ENCODE assay signal across 9 cellular contexts in genomic region chr15:40595219-40595618, GRCh38. TPM values are rescaled to one million over a fixed set of nuclear protein-coding genes. Genes with fewer than 3 reads are reported as not detected.
DNase-seq lines count a peak whose midpoint lies in the region; ATAC-seq and TF ChIP-seq lines count a peak whose summit lies in the region.
"Had no signal": no experiment of that assay in that cellular context is flagged by ENCODE, and none has a peak within 500 bp of the region (broad histone marks: within the 10 kb centered on the region; RNA-seq: fewer than 3 reads in every experiment).

No MANE protein-coding gene starts in this region.

- H3K4me1 ChIP-seq in HUES48 (ENCODE audit: control insufficient read depth, insufficient read depth, low read length), result peaks cover 4% of the 10 kb centered on the region; the same call in 1 of the 2 replicates

- no peaks in the 10 kb centered on the region for H3K36me3 Mint-ChIP-seq in memory B cell

- no peaks in the 10 kb centered on the region for H3K9me3 ChIP-seq in HUES48 (ENCODE audit: control insufficient read depth, insufficient read depth, low read length)

- ATAC-seq in memory B cell (ENCODE audit: low read depth) (no peak), GM19328 (IDR thresholded peaks at IDR 0.05; ENCODE audit: unreplicated experiment) (no peak), GM19397 (IDR thresholded peaks at IDR 0.05; ENCODE audit: unreplicated experiment) (no peak)

- H3K27ac Mint-ChIP-seq in memory B cell, result no peak overlapping the region

- peak overlapping the region; percentile 98 for H3K4me3 Mint-ChIP-seq in memory B cell

- H3K27me3 ChIP-seq in HUES48 (ENCODE audit: control insufficient read depth, insufficient read depth, low read length), result no peaks in the 10 kb centered on the region

- TF ChIP-seq CTCF in AG10803 (conservative IDR thresholded peaks at IDR 0.05; ENCODE audit: low read length) (no peak), astrocyte of the spinal cord (IDR thresholded peaks at IDR 0.05; ENCODE audit: low read depth, low read length) (no peak)

- H3K4me3 ChIP-seq in AG10803 (ENCODE audit: low read length) (peak overlapping the region; percentile 89), HUES48 (ENCODE audit: low read depth, low read length) (peak overlapping the region; percentile 95), astrocyte of the spinal cord (ENCODE audit: low read depth, low read length) (peak overlapping the region; percentile 95)

- no peak overlapping the region for H3K27ac ChIP-seq in HUES48 (ENCODE audit: low read depth, low read length)

- H3K36me3 ChIP-seq in HUES48 (ENCODE audit: control insufficient read depth, insufficient read depth, low read length), result no peaks in the 10 kb centered on the region

- no peaks in the 10 kb centered on the region for H3K9me3 Mint-ChIP-seq in memory B cell

- H3K4me1 Mint-ChIP-seq in memory B cell, result peaks cover 9% of the 10 kb centered on the region

- DNase-seq in AG10803 (ENCODE audit: low read depth) (no peak), astrocyte of the spinal cord (ENCODE audit: low read depth, low spot score) (peak; percentile 7), memory B cell (ENCODE audit: low spot score in 2 of 2) (no peak), H4 (ENCODE audit: low spot score) (no peak), EL (no peak)
- DNase-seq: NCI-H510A had no signal

- peak overlapping the region; percentile 97; the same call in 1 of the 2 replicates for H3K9ac ChIP-seq in HUES48 (ENCODE audit: low read depth, low read length)

- in situ Hi-C loops in astrocyte of the spinal cord (cut with HindIII; ENCODE audit: low sequenced_read_pairs), result no loop called here

- peaks cover 2% of the 10 kb centered on the region for H3K27me3 Mint-ChIP-seq in memory B cell

RNA-seq across cellular contexts. Expression of gene KNL1, which starts 1.2 kb away (rescaled TPM):
- 18.3 and 18.8 TPM in 2 replicates for total RNA-seq in H4 (2014; rRNA removed; shearing (Covaris generic))

RNA-seq across cellular contexts. Expression of gene RPUSD2, which starts 26.1 kb away (rescaled TPM):
- 13.6 and 18.2 TPM in 2 replicates for total RNA-seq in H4 (2014; rRNA removed; shearing (Covaris generic))

RNA-seq across cellular contexts. Expression of gene CCDC32, which starts 30.4 kb away (rescaled TPM):
- 22.9 and 33.5 TPM in 2 replicates for total RNA-seq in H4 (2014; rRNA removed; shearing (Covaris generic))
